ENCODE assay signal across 8 cellular contexts in genomic region chr17:44071198-44071520, GRCh38. TPM values are rescaled to one million over a fixed set of nuclear protein-coding genes. Genes with fewer than 3 reads are reported as not detected.
DNase-seq lines count a peak whose midpoint lies in the region; ATAC-seq and TF ChIP-seq lines count a peak whose summit lies in the region.

No MANE protein-coding gene starts in this region.

- H3K36me3 ChIP-seq in heart right ventricle (peaks cover 0 to 32% (median 8%) of the 10 kb centered on the region in 9 donors), stomach (peaks cover 17 to 27% (median 20%) of the 10 kb centered on the region in 4 donors)

- H3K36me3 Mint-ChIP-seq in activated CD4-positive, alpha-beta memory T cell treated with anti-CD3 and anti-CD28 coated beads, Interleukin-2, amount 10 ng/mL, durations not matched to agents 7 days and 5 days (ENCODE audit: low read depth), result peaks cover 10% of the 10 kb centered on the region

- no peaks in the 10 kb centered on the region for H3K9me3 Mint-ChIP-seq in activated CD4-positive, alpha-beta memory T cell treated with anti-CD3 and anti-CD28 coated beads, Interleukin-2, amount 10 ng/mL, durations not matched to agents 7 days and 5 days

- TF ChIP-seq POLR2A in stomach (IDR thresholded peaks at IDR 0.05), result no peak

- H3K27ac ChIP-seq in heart right ventricle (peak overlapping the region; percentile 36 to 94 (median 88)), stomach (peak overlapping the region; percentile 91 to 95 (median 93))

- peaks cover 36% of the 10 kb centered on the region for H3K4me1 Mint-ChIP-seq in activated CD4-positive, alpha-beta memory T cell treated with anti-CD3 and anti-CD28 coated beads, Interleukin-2, amount 10 ng/mL, durations not matched to agents 7 days and 5 days

- 4 to 5% methylated on average over 3 of the region's 3 CpGs for WGBS in heart right ventricle, 2 donors
- WGBS in stomach, 5 donors, result 1% methylated on average over 3 of the region's 3 CpGs

- TF ChIP-seq EP300 in stomach (IDR thresholded peaks at IDR 0.05), result no peak

- CTCF ChIA-PET in activated CD4-positive, alpha-beta memory T cell treated with anti-CD3 and anti-CD28 coated beads, Interleukin-2, amount 10 ng/mL, durations not matched to agents 7 days and 5 days (lab: Charles Lee), result no interaction called here

- DNase-seq in heart right ventricle, result no peak
- no peak for DNase-seq in Right ventricle myocardium inferior (ENCODE audit: missing footprints)
- DNase-seq in activated CD4-positive, alpha-beta memory T cell treated with anti-CD3 and anti-CD28 coated beads, Interleukin-2, amount 10 ng/mL, durations not matched to agents 7 days and 5 days, result no peak
- DNase-seq in stomach, result no peak
- DNase-seq in SHP77 (lab: John Stamatoyannopoulos, UW), result no peak
- no peak for DNase-seq in UCSD-AML1 (lab: John Stamatoyannopoulos, UW; ENCODE audit: unreplicated experiment)

- intact Hi-C loops in heart right ventricle (cut with DNase I) (loop anchor here in 6 of 10 donors (2.0 to 5.0 kb wide), 5 partner anchors 41 to 59 kb away; partner anchors contain the start of genes HDAC5 (in 2 of the 6) and TMEM101 (in 2 of the 6)), Right ventricle myocardium inferior (cut with DNase I) (loop anchor here (2.0 to 5.0 kb wide), 3 partner anchors 26 to 52 kb away; partner anchors contain the start of gene HDAC5), stomach (cut with DNase I; ENCODE audit: low total_unique reads) (loop anchor here (5.0 kb wide), 1 partner anchor 41 kb away; no protein-coding TSS in a partner anchor)

- peak overlapping the region; percentile 46 to 81 (median 70) for H3K4me3 ChIP-seq in heart right ventricle
- H3K4me3 ChIP-seq in iPS-18c (ENCODE audit: insufficient read depth, low read depth, low read length), result peak overlapping the region; percentile 94
- H3K4me3 ChIP-seq in stomach, result peak overlapping the region; percentile 67 to 79 (median 74)

- H3K9me3 ChIP-seq in heart right ventricle (no peaks in the 10 kb centered on the region), iPS-18c (ENCODE audit: control insufficient read depth, insufficient read depth, low read length) (peaks cover 2% of the 10 kb centered on the region), stomach (no peaks in the 10 kb centered on the region)

- POLR2A ChIA-PET in activated CD4-positive, alpha-beta memory T cell treated with anti-CD3 and anti-CD28 coated beads, Interleukin-2, amount 10 ng/mL, durations not matched to agents 7 days and 5 days (lab: Charles Lee), result interaction anchor here (0.7 to 1.6 kb wide), 3 partner anchors 51 to 437 kb away, joined by 3 read pairs; partner anchors contain the start of gene TMEM101

- H3K27ac Mint-ChIP-seq in activated CD4-positive, alpha-beta memory T cell treated with anti-CD3 and anti-CD28 coated beads, Interleukin-2, amount 10 ng/mL, durations not matched to agents 7 days and 5 days, result peak overlapping the region; percentile 85

- peak overlapping the region; percentile 88 for H3K4me3 Mint-ChIP-seq in activated CD4-positive, alpha-beta memory T cell treated with anti-CD3 and anti-CD28 coated beads, Interleukin-2, amount 10 ng/mL, durations not matched to agents 7 days and 5 days

- no peak for TF ChIP-seq CTCF in heart right ventricle (IDR thresholded peaks at IDR 0.05)
- TF ChIP-seq CTCF in stomach (IDR thresholded peaks at IDR 0.05), result no peak

- ATAC-seq in heart right ventricle, result peak in 1 of 8 donors; percentile 31
- no peak for ATAC-seq in Right ventricle myocardium inferior
- ATAC-seq in GM21390 (IDR thresholded peaks at IDR 0.05; ENCODE audit: unreplicated experiment), result no peak

- H3K4me1 ChIP-seq in heart right ventricle (peaks cover 9 to 62% (median 27%) of the 10 kb centered on the region in 9 donors), stomach (peaks cover 22 to 55% (median 36%) of the 10 kb centered on the region in 4 donors)

- no peaks in the 10 kb centered on the region for H3K27me3 Mint-ChIP-seq in activated CD4-positive, alpha-beta memory T cell treated with anti-CD3 and anti-CD28 coated beads, Interleukin-2, amount 10 ng/mL, durations not matched to agents 7 days and 5 days

- no peaks in the 10 kb centered on the region for H3K27me3 ChIP-seq in heart right ventricle
- no peaks in the 10 kb centered on the region for H3K27me3 ChIP-seq in stomach

RNA-seq across cellular contexts. Expression of gene G6PC3, which starts 0.6 kb away (rescaled TPM):
- total RNA-seq in heart right ventricle (10 to 100 TPM; 28.9 to 47.3 (median 32.9) TPM), Right ventricle myocardium inferior (30.4 TPM), stomach (100 to 1,000 TPM in 1 of 5 donors, 10 to 100 TPM in 4; 10.5 to 132 (median 36.2) TPM)
- polyA plus RNA-seq in heart right ventricle (100 to 1,000 TPM in 1 of 2 donors, 10 to 100 TPM in 1; 78.0 to 114 TPM), stomach (10 to 100 TPM; 16.8 to 52.0 (median 44.1) TPM)
- total RNA-seq in activated CD4-positive, alpha-beta memory T cell treated with anti-CD3 and anti-CD28 coated beads, Interleukin-2, amount 10 ng/mL, durations not matched to agents 7 days and 5 days, result 10 to 100 TPM; 19.3 to 19.9 TPM

RNA-seq across cellular contexts. Expression of gene LSM12, which starts 4.7 kb away (rescaled TPM):
- 10 to 100 TPM; 37.9 to 60.7 (median 43.8) TPM for total RNA-seq in heart right ventricle
- 10 to 100 TPM; 25.2 to 41.7 TPM for polyA plus RNA-seq in heart right ventricle
- total RNA-seq in Right ventricle myocardium inferior, result 47.6 TPM
- 10 to 100 TPM; 61.1 to 62.8 TPM for total RNA-seq in activated CD4-positive, alpha-beta memory T cell treated with anti-CD3 and anti-CD28 coated beads, Interleukin-2, amount 10 ng/mL, durations not matched to agents 7 days and 5 days
- 10 to 100 TPM; 19.8 to 34.5 (median 30.4) TPM for total RNA-seq in stomach
- 10 to 100 TPM; 25.4 to 30.7 (median 29.9) TPM for polyA plus RNA-seq in stomach

RNA-seq across cellular contexts. Expression of gene HDAC5, which starts 52.3 kb away (rescaled TPM):
- 10 to 100 TPM; 55.2 to 85.4 (median 68.3) TPM for total RNA-seq in heart right ventricle
- polyA plus RNA-seq in heart right ventricle, result 10 to 100 TPM; 56.3 to 63.7 TPM
- total RNA-seq in Right ventricle myocardium inferior, result 67.5 TPM
- 10 to 100 TPM; 42.2 to 42.7 TPM for total RNA-seq in activated CD4-positive, alpha-beta memory T cell treated with anti-CD3 and anti-CD28 coated beads, Interleukin-2, amount 10 ng/mL, durations not matched to agents 7 days and 5 days
- 100 to 1,000 TPM in 2 of 5 donors, 10 to 100 TPM in 3; 14.7 to 311 (median 58.0) TPM for total RNA-seq in stomach
- polyA plus RNA-seq in stomach, result 10 to 100 TPM; 13.3 to 19.3 (median 17.9) TPM

RNA-seq across cellular contexts. Expression of gene TMEM101, which starts 56.4 kb away (rescaled TPM):
- 10 to 100 TPM; 15.6 to 22.1 (median 17.9) TPM for total RNA-seq in heart right ventricle
- 10 to 100 TPM; 15.7 to 26.4 TPM for polyA plus RNA-seq in heart right ventricle
- total RNA-seq in Right ventricle myocardium inferior, result 21.5 TPM
- total RNA-seq in activated CD4-positive, alpha-beta memory T cell treated with anti-CD3 and anti-CD28 coated beads, Interleukin-2, amount 10 ng/mL, durations not matched to agents 7 days and 5 days, result 10 to 100 TPM; 32.2 to 35.5 TPM
- total RNA-seq in stomach, result 10 to 100 TPM in 4 of 5 donors, 1 to 10 TPM in 1; 1.8 to 41.9 (median 17.7) TPM
- polyA plus RNA-seq in stomach, result 10 to 100 TPM; 29.6 to 40.8 (median 38.0) TPM
